Comparison of ENCODE assay signal across 2 cellular contexts in genomic region chr11:67376873-67377808, GRCh38.
A peak's percentile ranks its signal among the peaks of the same experiment; 100 is the strongest.
TF ChIP-seq lines count a peak whose summit lies in the region.

No MANE protein-coding gene starts in this region.

TF ChIP-seq in HEK293, 187 proteins besides CTCF, POLR2A, EP300 and RAD21:
- peak; percentile 33; the same call in 1 of the 2 replicates for TF ChIP-seq GLIS2 (tag by site-specific recombination; IDR thresholded peaks at IDR 0.05)
- TF ChIP-seq ZNF121 (tag by site-specific recombination; IDR thresholded peaks at IDR 0.05): 0 out of 2 replicates have a peak, but pooled peaks have one; percentile 54
- TF ChIP-seq ZFHX2 (tag by site-specific recombination; conservative IDR thresholded peaks at IDR 0.05): peak; percentile 28
- TF ChIP-seq ZNF529 (tag by site-specific recombination; IDR thresholded peaks at IDR 0.05; ENCODE audit: insufficient replicate concordance): no peak
- no peak for TF ChIP-seq GLI4 (tag by site-specific recombination; IDR thresholded peaks at IDR 0.05)
- peak; percentile 34; the same call in 1 of the 2 replicates for TF ChIP-seq PRDM10 (tag by site-specific recombination; IDR thresholded peaks at IDR 0.05)
- no peak for TF ChIP-seq ZNF548 (tag by site-specific recombination; IDR thresholded peaks at IDR 0.05)
- no peak for TF ChIP-seq ZNF558 (tag by site-specific recombination; IDR thresholded peaks at IDR 0.05)
- no peak for TF ChIP-seq ZNF501 (tag by site-specific recombination; IDR thresholded peaks at IDR 0.05)
- TF ChIP-seq RBAK (tag by site-specific recombination; IDR thresholded peaks at IDR 0.05): no peak
- TF ChIP-seq ZIC2 (tag by site-specific recombination; IDR thresholded peaks at IDR 0.05): 0 out of 2 replicates have a peak, but pooled peaks have one; percentile 16
- peak; percentile 44 for TF ChIP-seq GLIS1 (tag by site-specific recombination; IDR thresholded peaks at IDR 0.05)

TF ChIP-seq in K562, 482 proteins besides CTCF, POLR2A, EP300 and RAD21:
- TF ChIP-seq CSDE1 (IDR thresholded peaks at IDR 0.05) (no peak), NFIC (IDR thresholded peaks at IDR 0.05) (peak; percentile 32; the same call in 1 of the 2 replicates)
